21 cellular contexts compared by ENCODE assay signal in genomic region chr7:157708896-157709295, GRCh38.
"Had no signal": no experiment of that assay in that cellular context is flagged by ENCODE, and none has a peak within 500 bp of the region (broad histone marks: within the 10 kb centered on the region; RNA-seq: fewer than 3 reads in every experiment).

No MANE protein-coding gene starts in this region.

- H3K27me3 ChIP-seq: body of pancreas, right atrium auricular region had no signal

- DNase-seq: activated CD4-positive, alpha-beta T cell treated with anti-CD3 and anti-CD28 coated beads, Interleukin-2, amount 10 ng/mL, durations not matched to agents 7 days and 5 days; activated CD8-positive, alpha-beta memory T cell treated with anti-CD3 and anti-CD28 coated beads, Interleukin-2, amount 50 U/mL, for 4 hours; activated CD8-positive, alpha-beta T cell treated with anti-CD3 and anti-CD28 coated beads, Interleukin-2, amount 10 ng/mL, durations not matched to agents 7 days and 5 days; activated naive CD8-positive, alpha-beta T cell treated with anti-CD3 and anti-CD28 coated beads, Interleukin-2, amount 10 ng/mL, durations not matched to agents 7 days and 5 days; body of pancreas; caudate nucleus; hypothalamus; nephron progenitor cell; stimulated activated CD4-positive, alpha-beta T cell treated with anti-CD3 and anti-CD28 coated beads, Interleukin-4, amount 100 ng/mL, for 1 hour; trophoblast cell had no signal

- H3K36me3 ChIP-seq: prostate gland, right atrium auricular region, stomach had no signal

- H3K4me3 ChIP-seq: body of pancreas, prostate gland, right atrium auricular region, skin epidermis, stomach had no signal

- H3K27ac ChIP-seq: body of pancreas, prostate gland, right atrium auricular region, skin epidermis, stomach had no signal

- H3K9me3 ChIP-seq: body of pancreas, prostate gland, right atrium auricular region, stomach had no signal

- ATAC-seq: activated CD8-positive, alpha-beta T cell treated with anti-CD3 and anti-CD28 coated beads, Interleukin-2, amount 10 ng/mL, durations not matched to agents 7 days and 5 days; body of pancreas; left lobe of liver; stimulated activated effector memory CD8-positive, alpha-beta T cell treated with anti-CD3 and anti-CD28 coated beads, Interleukin-12 subunit alpha, Interleukin-12 subunit beta, amount 100 ng/mL, for 72 hours had no signal

- H3K4me1 ChIP-seq: body of pancreas, prostate gland, right atrium auricular region, stomach had no signal

- FAIRE-seq: colon, endometrium, frontal cortex, keratinocyte, TTC549 had no signal
